18 cellular contexts compared by ENCODE assay signal in the genomic region with DNA sequence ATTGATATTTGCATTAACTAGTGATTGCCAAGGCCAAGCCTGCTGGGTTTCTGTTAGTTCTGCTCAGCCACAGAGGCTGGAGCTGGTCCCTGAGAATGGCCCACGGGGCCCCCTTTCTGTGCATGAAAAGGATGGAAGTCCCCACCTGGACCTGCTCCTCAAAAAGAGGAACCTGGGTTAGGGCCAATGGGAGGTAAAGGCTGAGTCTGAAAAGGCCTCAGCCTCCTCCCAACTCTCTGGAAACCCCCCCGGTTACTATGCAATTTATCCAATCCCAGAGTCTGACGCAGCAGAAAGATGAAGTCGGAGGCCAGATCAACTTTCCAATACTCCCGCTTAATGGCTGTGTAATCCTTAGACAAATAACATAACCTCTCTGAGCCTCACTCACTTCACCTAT. TPM values are rescaled to one million over a fixed set of nuclear protein-coding genes. Genes with fewer than 3 reads are reported as not detected.
"Had no signal": no experiment of that assay in that cellular context is flagged by ENCODE, and none has a peak within 500 bp of the region (broad histone marks: within the 10 kb centered on the region; RNA-seq: fewer than 3 reads in every experiment).

No MANE protein-coding gene starts in this region.

- H3K9me3 ChIP-seq: heart right ventricle, left ventricle myocardium inferior, thoracic aorta had no signal

- ATAC-seq: activated T-helper 17 cell treated with anti-CD3 and anti-CD28 coated beads, Interleukin-2, amount 50 U/mL, for 72 hours; heart right ventricle; stimulated activated naive CD8-positive, alpha-beta T cell treated with anti-CD3 and anti-CD28 coated beads, Interleukin-15, amount 100 ng/mL, for 72 hours had no signal

- H3K36me3 ChIP-seq: cardiac muscle cell, heart right ventricle, left ventricle myocardium inferior, neural progenitor cell, thoracic aorta had no signal

- H3K27me3 ChIP-seq: cardiac muscle cell, heart right ventricle, neural progenitor cell had no signal

- H3K79me2 ChIP-seq: parathyroid adenoma had no signal

- H2AFZ ChIP-seq: neural progenitor cell, parathyroid adenoma had no signal

- H3K4me1 ChIP-seq: parathyroid adenoma had no signal

- H3K27ac ChIP-seq: cardiac muscle cell, neural progenitor cell, parathyroid adenoma, thoracic aorta had no signal

- H3K4me3 ChIP-seq: cardiac muscle cell, heart right ventricle, left ventricle myocardium inferior, neural progenitor cell, thoracic aorta had no signal

- DNase-seq: activated B cell treated with CpG ODN at 0.5 μM for 24 hours; activated CD4-positive, alpha-beta T cell treated with anti-CD3 and anti-CD28 coated beads, Interleukin-2, amount 10 ng/mL, durations not matched to agents 24 days and 14 days; activated naive CD4-positive, alpha-beta T cell treated with anti-CD3 and anti-CD28 coated beads for 36 hours; activated T-cell treated with anti-CD3 and anti-CD28 coated beads for 4 hours; heart right ventricle; kidney; left ventricle myocardium inferior; mesendoderm; retina; stimulated activated CD4-positive, alpha-beta T cell treated with anti-CD3 and anti-CD28 coated beads, Interleukin-4, amount 100 ng/mL, for 1 hour; stimulated activated CD8-positive, alpha-beta memory T cell treated with anti-CD3 and anti-CD28 coated beads, Interleukin-4, amount 100 ng/mL, for 48 hours; stimulated activated naive CD8-positive, alpha-beta T cell treated with anti-CD3 and anti-CD28 coated beads, Interleukin-15, amount 100 ng/mL, for 72 hours had no signal

- H3K4me2 ChIP-seq: neural progenitor cell had no signal

RNA-seq across cellular contexts. Expression of a gene that starts 6.8 kb away (rescaled TPM):
- total RNA-seq: activated B cell treated with CpG ODN at 0.5 μM for 24 hours; activated CD8-positive, alpha-beta memory T cell treated with anti-CD3 and anti-CD28 coated beads for 36 hours; activated T-helper 17 cell treated with anti-CD3 and anti-CD28 coated beads, Interleukin-2, amount 50 U/mL, for 72 hours had no signal
